In the genomic region with DNA sequence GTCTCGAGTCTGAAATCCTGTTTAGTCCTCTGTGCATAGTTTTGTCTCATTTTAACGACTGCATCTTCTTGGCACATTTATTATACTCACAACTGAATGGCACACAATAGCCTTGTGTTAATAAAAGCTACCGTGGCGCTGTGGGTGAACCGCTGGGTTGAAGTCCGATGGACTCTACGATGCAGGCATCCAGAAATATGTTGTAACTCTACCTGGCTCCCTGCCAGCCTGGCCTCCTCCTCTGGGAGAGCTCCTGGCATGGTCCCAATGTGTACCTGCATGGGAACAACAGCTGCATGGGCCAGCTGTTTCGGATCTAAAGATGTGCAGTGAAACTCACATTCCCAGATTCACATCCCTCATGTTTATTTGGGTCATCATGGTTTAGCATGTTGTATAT, we compare ENCODE assay signal across 1 cellular context.
TF ChIP-seq lines count a peak whose summit lies in the region.

No MANE protein-coding gene starts in this region.

TF ChIP-seq in HepG2, 621 proteins besides CTCF, POLR2A, EP300 and RAD21 (continued from another document and continues in another):
- TF ChIP-seq, protein P1, sequence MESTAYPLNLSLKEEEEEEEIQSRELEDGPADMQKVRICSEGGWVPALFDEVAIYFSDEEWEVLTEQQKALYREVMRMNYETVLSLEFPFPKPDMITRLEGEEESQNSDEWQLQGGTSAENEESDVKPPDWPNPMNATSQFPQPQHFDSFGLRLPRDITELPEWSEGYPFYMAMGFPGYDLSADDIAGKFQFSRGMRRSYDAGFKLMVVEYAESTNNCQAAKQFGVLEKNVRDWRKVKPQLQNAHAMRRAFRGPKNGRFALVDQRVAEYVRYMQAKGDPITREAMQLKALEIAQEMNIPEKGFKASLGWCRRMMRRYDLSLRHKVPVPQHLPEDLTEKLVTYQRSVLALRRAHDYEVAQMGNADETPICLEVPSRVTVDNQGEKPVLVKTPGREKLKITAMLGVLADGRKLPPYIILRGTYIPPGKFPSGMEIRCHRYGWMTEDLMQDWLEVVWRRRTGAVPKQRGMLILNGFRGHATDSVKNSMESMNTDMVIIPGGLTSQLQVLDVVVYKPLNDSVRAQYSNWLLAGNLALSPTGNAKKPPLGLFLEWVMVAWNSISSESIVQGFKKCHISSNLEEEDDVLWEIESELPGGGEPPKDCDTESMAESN (CRISPR knock-in tag; conservative IDR thresholded peaks at IDR 0.05) = no peak
- TF ChIP-seq BRD4 (CRISPR knock-in tag; IDR thresholded peaks at IDR 0.05) = no peak
- no peak for TF ChIP-seq NBN (conservative IDR thresholded peaks at IDR 0.05)
- TF ChIP-seq ZNF567 (CRISPR knock-in tag; IDR thresholded peaks at IDR 0.05; ENCODE audit: borderline replicate concordance) = no peak
- TF ChIP-seq ISL2 (CRISPR knock-in tag; IDR thresholded peaks at IDR 0.05) = no peak
- no peak for TF ChIP-seq KLF13 (CRISPR knock-in tag; IDR thresholded peaks at IDR 0.05)
- no peak for TF ChIP-seq RBAK (CRISPR knock-in tag; IDR thresholded peaks at IDR 0.05)
- no peak for TF ChIP-seq ZNF629 (CRISPR knock-in tag; conservative IDR thresholded peaks at IDR 0.05)
- TF ChIP-seq, protein P2, sequence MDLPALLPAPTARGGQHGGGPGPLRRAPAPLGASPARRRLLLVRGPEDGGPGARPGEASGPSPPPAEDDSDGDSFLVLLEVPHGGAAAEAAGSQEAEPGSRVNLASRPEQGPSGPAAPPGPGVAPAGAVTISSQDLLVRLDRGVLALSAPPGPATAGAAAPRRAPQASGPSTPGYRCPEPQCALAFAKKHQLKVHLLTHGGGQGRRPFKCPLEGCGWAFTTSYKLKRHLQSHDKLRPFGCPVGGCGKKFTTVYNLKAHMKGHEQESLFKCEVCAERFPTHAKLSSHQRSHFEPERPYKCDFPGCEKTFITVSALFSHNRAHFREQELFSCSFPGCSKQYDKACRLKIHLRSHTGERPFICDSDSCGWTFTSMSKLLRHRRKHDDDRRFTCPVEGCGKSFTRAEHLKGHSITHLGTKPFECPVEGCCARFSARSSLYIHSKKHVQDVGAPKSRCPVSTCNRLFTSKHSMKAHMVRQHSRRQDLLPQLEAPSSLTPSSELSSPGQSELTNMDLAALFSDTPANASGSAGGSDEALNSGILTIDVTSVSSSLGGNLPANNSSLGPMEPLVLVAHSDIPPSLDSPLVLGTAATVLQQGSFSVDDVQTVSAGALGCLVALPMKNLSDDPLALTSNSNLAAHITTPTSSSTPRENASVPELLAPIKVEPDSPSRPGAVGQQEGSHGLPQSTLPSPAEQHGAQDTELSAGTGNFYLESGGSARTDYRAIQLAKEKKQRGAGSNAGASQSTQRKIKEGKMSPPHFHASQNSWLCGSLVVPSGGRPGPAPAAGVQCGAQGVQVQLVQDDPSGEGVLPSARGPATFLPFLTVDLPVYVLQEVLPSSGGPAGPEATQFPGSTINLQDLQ (CRISPR knock-in tag; IDR thresholded peaks at IDR 0.05) = no peak
- TF ChIP-seq, protein P3, sequence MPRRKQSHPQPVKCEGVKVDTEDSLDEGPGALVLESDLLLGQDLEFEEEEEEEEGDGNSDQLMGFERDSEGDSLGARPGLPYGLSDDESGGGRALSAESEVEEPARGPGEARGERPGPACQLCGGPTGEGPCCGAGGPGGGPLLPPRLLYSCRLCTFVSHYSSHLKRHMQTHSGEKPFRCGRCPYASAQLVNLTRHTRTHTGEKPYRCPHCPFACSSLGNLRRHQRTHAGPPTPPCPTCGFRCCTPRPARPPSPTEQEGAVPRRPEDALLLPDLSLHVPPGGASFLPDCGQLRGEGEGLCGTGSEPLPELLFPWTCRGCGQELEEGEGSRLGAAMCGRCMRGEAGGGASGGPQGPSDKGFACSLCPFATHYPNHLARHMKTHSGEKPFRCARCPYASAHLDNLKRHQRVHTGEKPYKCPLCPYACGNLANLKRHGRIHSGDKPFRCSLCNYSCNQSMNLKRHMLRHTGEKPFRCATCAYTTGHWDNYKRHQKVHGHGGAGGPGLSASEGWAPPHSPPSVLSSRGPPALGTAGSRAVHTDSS (CRISPR knock-in tag; conservative IDR thresholded peaks at IDR 0.05) = no peak
- no peak for TF ChIP-seq TBP (CRISPR knock-in tag; IDR thresholded peaks at IDR 0.05)
- peak; percentile 66; the same call in 1 of the 2 replicates for TF ChIP-seq ZNF788 (CRISPR knock-in tag; IDR thresholded peaks at IDR 0.05; ENCODE audit: borderline replicate concordance)
- no peak for TF ChIP-seq ZNF296 (CRISPR knock-in tag; conservative IDR thresholded peaks at IDR 0.05)
- TF ChIP-seq ZNF564 (CRISPR knock-in tag; IDR thresholded peaks at IDR 0.05) = no peak
- no peak for TF ChIP-seq SP2 (CRISPR knock-in tag; IDR thresholded peaks at IDR 0.05)
- no peak for TF ChIP-seq ZNF282 (IDR thresholded peaks at IDR 0.05; ENCODE audit: partially characterized antibody)
- TF ChIP-seq CEBPB (IDR thresholded peaks at IDR 0.05; ENCODE audit: borderline replicate concordance, low read depth, low read length) = peak; percentile 86; the same call in 1 of the 2 replicates
- TF ChIP-seq ZNF343 (CRISPR knock-in tag; IDR thresholded peaks at IDR 0.05) = no peak
- TF ChIP-seq, protein P4, sequence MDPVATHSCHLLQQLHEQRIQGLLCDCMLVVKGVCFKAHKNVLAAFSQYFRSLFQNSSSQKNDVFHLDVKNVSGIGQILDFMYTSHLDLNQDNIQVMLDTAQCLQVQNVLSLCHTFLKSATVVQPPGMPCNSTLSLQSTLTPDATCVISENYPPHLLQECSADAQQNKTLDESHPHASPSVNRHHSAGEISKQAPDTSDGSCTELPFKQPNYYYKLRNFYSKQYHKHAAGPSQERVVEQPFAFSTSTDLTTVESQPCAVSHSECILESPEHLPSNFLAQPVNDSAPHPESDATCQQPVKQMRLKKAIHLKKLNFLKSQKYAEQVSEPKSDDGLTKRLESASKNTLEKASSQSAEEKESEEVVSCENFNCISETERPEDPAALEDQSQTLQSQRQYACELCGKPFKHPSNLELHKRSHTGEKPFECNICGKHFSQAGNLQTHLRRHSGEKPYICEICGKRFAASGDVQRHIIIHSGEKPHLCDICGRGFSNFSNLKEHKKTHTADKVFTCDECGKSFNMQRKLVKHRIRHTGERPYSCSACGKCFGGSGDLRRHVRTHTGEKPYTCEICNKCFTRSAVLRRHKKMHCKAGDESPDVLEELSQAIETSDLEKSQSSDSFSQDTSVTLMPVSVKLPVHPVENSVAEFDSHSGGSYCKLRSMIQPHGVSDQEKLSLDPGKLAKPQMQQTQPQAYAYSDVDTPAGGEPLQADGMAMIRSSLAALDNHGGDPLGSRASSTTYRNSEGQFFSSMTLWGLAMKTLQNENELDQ (CRISPR knock-in tag; IDR thresholded peaks at IDR 0.05; ENCODE audit: borderline replicate concordance) = no peak
- TF ChIP-seq ZNF160 (CRISPR knock-in tag; IDR thresholded peaks at IDR 0.05) = no peak
- no peak for TF ChIP-seq ZNF460 (CRISPR knock-in tag; IDR thresholded peaks at IDR 0.05; ENCODE audit: borderline replicate concordance)
- TF ChIP-seq YEATS2 (CRISPR knock-in tag; IDR thresholded peaks at IDR 0.05; ENCODE audit: borderline replicate concordance) = no peak
- no peak for TF ChIP-seq NR1H2 (CRISPR knock-in tag; IDR thresholded peaks at IDR 0.05; ENCODE audit: borderline replicate concordance, low read depth)
- TF ChIP-seq NFE2L1 (CRISPR knock-in tag; IDR thresholded peaks at IDR 0.05; ENCODE audit: borderline replicate concordance) = no peak
- TF ChIP-seq HNRNPUL1 (IDR thresholded peaks at IDR 0.05; ENCODE audit: low read depth, low read length) = no peak
- TF ChIP-seq HMG20A (CRISPR knock-in tag; IDR thresholded peaks at IDR 0.05; ENCODE audit: borderline replicate concordance) = peak; percentile 61; the same call in 1 of the 2 replicates
- TF ChIP-seq KAT2B (IDR thresholded peaks at IDR 0.05; ENCODE audit: borderline replicate concordance, low read depth, low read length) = no peak
- no peak for TF ChIP-seq HOXA7 (CRISPR knock-in tag; IDR thresholded peaks at IDR 0.05)
- no peak for TF ChIP-seq RELA (CRISPR knock-in tag; IDR thresholded peaks at IDR 0.05)
- no peak for TF ChIP-seq TAF1 (CRISPR knock-in tag; IDR thresholded peaks at IDR 0.05)
- TF ChIP-seq ZNF138 (CRISPR knock-in tag; IDR thresholded peaks at IDR 0.05; ENCODE audit: low read depth) = no peak
- TF ChIP-seq ZNF143 (CRISPR knock-in tag; IDR thresholded peaks at IDR 0.05) = no peak
- no peak for TF ChIP-seq ZNF124 (CRISPR knock-in tag; IDR thresholded peaks at IDR 0.05)
- TF ChIP-seq ZNF678 (CRISPR knock-in tag; IDR thresholded peaks at IDR 0.05) = no peak
- TF ChIP-seq ZNF431 (CRISPR knock-in tag; IDR thresholded peaks at IDR 0.05; ENCODE audit: borderline replicate concordance, low read depth) = no peak
- no peak for TF ChIP-seq ZBTB20 (CRISPR knock-in tag; IDR thresholded peaks at IDR 0.05; ENCODE audit: borderline replicate concordance, low read depth)
- no peak for TF ChIP-seq ZNF484 (CRISPR knock-in tag; IDR thresholded peaks at IDR 0.05; ENCODE audit: borderline replicate concordance, low read depth)
- peak; percentile 87 for TF ChIP-seq HNF4G (IDR thresholded peaks at IDR 0.05; ENCODE audit: borderline replicate concordance, low read depth, low read length)
- peak; percentile 49; the same call in 1 of the 2 replicates for TF ChIP-seq HNF4G (CRISPR knock-in tag; IDR thresholded peaks at IDR 0.05; ENCODE audit: borderline replicate concordance, low read depth)
- no peak for TF ChIP-seq MAZ (IDR thresholded peaks at IDR 0.05; ENCODE audit: borderline replicate concordance, low read depth, low read length)
- TF ChIP-seq MAZ (CRISPR knock-in tag; IDR thresholded peaks at IDR 0.05; ENCODE audit: low read depth) = no peak
- TF ChIP-seq, protein P5, sequence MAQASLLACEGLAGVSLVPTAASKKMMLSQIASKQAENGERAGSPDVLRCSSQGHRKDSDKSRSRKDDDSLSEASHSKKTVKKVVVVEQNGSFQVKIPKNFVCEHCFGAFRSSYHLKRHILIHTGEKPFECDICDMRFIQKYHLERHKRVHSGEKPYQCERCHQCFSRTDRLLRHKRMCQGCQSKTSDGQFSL (CRISPR knock-in tag; IDR thresholded peaks at IDR 0.05) = no peak
- TF ChIP-seq, protein P6, sequence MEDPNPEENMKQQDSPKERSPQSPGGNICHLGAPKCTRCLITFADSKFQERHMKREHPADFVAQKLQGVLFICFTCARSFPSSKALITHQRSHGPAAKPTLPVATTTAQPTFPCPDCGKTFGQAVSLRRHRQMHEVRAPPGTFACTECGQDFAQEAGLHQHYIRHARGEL (CRISPR knock-in tag; IDR thresholded peaks at IDR 0.05) = no peak
- TF ChIP-seq ZNF136 (CRISPR knock-in tag; IDR thresholded peaks at IDR 0.05; ENCODE audit: low read depth) = no peak
- TF ChIP-seq, protein P7, sequence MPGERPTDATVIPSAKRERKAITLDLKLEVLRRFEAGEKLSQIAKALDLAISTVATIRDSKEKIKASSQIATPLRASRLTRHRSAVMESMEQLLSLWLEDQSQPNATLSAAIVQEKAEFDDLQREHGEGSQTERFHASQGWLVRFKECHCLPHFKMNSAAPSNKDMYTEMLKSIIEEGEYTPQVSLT (CRISPR knock-in tag; IDR thresholded peaks at IDR 0.05; ENCODE audit: borderline replicate concordance, low read depth) = no peak
- TF ChIP-seq HNRNPLL (IDR thresholded peaks at IDR 0.05; ENCODE audit: low read depth, low read length, poor library complexity, severe bottlenecking) = no peak
- TF ChIP-seq KLF9 (CRISPR knock-in tag; IDR thresholded peaks at IDR 0.05; ENCODE audit: low read depth) = no peak
- TF ChIP-seq HOXD1 (CRISPR knock-in tag; IDR thresholded peaks at IDR 0.05) = no peak
- no peak for TF ChIP-seq REL (CRISPR knock-in tag; conservative IDR thresholded peaks at IDR 0.05)
- TF ChIP-seq, protein P8, sequence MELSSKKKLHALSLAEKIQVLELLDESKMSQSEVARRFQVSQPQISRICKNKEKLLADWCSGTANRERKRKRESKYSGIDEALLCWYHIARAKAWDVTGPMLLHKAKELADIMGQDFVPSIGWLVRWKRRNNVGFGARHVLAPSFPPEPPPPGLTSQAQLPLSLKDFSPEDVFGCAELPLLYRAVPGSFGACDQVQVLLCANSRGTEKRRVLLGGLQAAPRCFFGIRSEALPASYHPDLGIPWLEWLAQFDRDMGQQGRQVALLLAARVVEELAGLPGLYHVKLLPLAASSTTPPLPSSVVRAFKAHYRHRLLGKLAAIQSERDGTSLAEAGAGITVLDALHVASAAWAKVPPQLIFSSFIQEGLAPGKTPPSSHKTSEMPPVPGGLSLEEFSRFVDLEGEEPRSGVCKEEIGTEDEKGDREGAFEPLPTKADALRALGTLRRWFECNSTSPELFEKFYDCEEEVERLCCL (CRISPR knock-in tag; IDR thresholded peaks at IDR 0.05; ENCODE audit: borderline replicate concordance) = no peak
- TF ChIP-seq, protein P9, sequence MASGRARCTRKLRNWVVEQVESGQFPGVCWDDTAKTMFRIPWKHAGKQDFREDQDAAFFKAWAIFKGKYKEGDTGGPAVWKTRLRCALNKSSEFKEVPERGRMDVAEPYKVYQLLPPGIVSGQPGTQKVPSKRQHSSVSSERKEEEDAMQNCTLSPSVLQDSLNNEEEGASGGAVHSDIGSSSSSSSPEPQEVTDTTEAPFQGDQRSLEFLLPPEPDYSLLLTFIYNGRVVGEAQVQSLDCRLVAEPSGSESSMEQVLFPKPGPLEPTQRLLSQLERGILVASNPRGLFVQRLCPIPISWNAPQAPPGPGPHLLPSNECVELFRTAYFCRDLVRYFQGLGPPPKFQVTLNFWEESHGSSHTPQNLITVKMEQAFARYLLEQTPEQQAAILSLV (CRISPR knock-in tag; IDR thresholded peaks at IDR 0.05; ENCODE audit: borderline replicate concordance) = no peak
- TF ChIP-seq PITX1 (CRISPR knock-in tag; IDR thresholded peaks at IDR 0.05) = no peak
- TF ChIP-seq ZSCAN20 (CRISPR knock-in tag; IDR thresholded peaks at IDR 0.05; ENCODE audit: borderline replicate concordance) = no peak
- TF ChIP-seq, protein P10, sequence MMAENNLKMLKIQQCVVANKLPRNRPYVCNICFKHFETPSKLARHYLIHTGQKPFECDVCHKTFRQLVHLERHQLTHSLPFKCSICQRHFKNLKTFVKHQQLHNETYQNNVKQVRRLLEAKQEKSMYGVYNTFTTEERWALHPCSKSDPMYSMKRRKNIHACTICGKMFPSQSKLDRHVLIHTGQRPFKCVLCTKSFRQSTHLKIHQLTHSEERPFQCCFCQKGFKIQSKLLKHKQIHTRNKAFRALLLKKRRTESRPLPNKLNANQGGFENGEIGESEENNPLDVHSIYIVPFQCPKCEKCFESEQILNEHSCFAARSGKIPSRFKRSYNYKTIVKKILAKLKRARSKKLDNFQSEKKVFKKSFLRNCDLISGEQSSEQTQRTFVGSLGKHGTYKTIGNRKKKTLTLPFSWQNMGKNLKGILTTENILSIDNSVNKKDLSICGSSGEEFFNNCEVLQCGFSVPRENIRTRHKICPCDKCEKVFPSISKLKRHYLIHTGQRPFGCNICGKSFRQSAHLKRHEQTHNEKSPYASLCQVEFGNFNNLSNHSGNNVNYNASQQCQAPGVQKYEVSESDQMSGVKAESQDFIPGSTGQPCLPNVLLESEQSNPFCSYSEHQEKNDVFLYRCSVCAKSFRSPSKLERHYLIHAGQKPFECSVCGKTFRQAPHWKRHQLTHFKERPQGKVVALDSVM (CRISPR knock-in tag; IDR thresholded peaks at IDR 0.05) = no peak
- peak; percentile 70; the same call in 1 of the 2 replicates for TF ChIP-seq EHMT2 (IDR thresholded peaks at IDR 0.05; ENCODE audit: borderline replicate concordance, low read depth, low read length)
- peak; percentile 95 for TF ChIP-seq HNF4A (CRISPR knock-in tag; IDR thresholded peaks at IDR 0.05)
- no peak for TF ChIP-seq RFX1 (IDR thresholded peaks at IDR 0.05)
